ENCODE assay signal across 8 cellular contexts in the genomic region with DNA sequence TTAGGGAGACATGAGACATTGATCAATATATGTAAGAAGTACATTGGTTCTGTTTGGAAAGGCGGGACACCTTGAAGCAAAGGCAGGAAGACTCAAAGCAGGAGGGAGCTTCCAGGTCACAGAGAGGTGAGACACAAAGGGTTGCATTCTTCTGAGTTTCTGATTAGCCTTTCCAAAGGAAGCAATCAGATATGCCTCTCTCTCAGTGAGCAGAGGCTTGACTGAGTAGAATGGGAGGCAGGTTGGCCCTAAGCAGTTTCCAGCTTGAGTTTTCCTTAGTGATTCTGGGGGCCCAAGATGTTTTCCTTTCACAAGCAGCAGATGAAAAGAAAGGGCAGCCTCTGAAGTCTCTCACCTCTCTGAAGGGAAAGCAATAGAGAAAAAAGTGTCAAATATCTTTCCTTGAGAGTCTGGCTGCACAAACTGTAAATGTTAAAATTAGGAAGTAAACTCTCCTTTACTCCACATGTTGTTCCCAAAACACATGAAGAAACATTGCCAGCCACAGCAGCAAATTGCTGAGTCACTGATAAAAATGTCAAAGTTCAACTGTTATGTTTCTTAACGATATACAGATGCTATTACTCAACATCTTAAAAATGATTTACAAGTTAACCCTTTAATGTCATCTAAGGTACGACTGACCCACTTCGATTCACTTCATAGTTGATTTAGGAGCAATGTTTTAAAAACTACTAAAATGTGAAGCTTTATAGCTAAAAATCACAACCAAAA. TPM values are rescaled to one million over a fixed set of nuclear protein-coding genes. Genes with fewer than 3 reads are reported as not detected.
DNase-seq lines count a peak whose midpoint lies in the region; ATAC-seq and TF ChIP-seq lines count a peak whose summit lies in the region.

No MANE protein-coding gene starts in this region.

- no peak overlapping the region for H3K4me3 Mint-ChIP-seq in CD8-positive, alpha-beta memory T cell

- DNase-seq in CD8-positive, alpha-beta memory T cell, result no peak
- peak; percentile 89 for DNase-seq in NOMO-1 treated with DMSO at 0.1 percent for 48 hours (lab: John Stamatoyannopoulos, UW; ENCODE audit: unreplicated experiment)
- DNase-seq in epithelial cell of esophagus (ENCODE audit: low read depth), result peak; percentile 40
- no peak for DNase-seq in omental fat pad (ENCODE audit: low spot score)
- DNase-seq in esophagus muscularis mucosa (ENCODE audit: extremely low spot score), result no peak
- DNase-seq in esophagus squamous epithelium (lab: John Stamatoyannopoulos, UW), result no peak

- H3K4me3 ChIP-seq in CD8-positive, alpha-beta memory T cell (ENCODE audit: low read length), result no peak overlapping the region
- H3K4me3 ChIP-seq in epithelial cell of esophagus (ENCODE audit: low read length), result no peak overlapping the region
- no peak overlapping the region for H3K4me3 ChIP-seq in esophagus muscularis mucosa
- no peak overlapping the region for H3K4me3 ChIP-seq in esophagus squamous epithelium

- TF ChIP-seq CTCF in epithelial cell of esophagus (IDR thresholded peaks at IDR 0.05; ENCODE audit: insufficient read depth, low read depth, low read length, missing control alignments) (no peak), omental fat pad (IDR thresholded peaks at IDR 0.05) (no peak), esophagus muscularis mucosa (IDR thresholded peaks at IDR 0.05) (no peak), esophagus squamous epithelium (IDR thresholded peaks at IDR 0.05) (no peak)

- H3K27ac ChIP-seq in CD8-positive, alpha-beta memory T cell (ENCODE audit: low read depth, low read length), result peak overlapping the region; percentile 29
- H3K27ac ChIP-seq in esophagus muscularis mucosa (replicated peaks in 1 of 4), result peak overlapping the region in 2 of 4 donors; percentile 12 to 16
- H3K27ac ChIP-seq in esophagus squamous epithelium, result peak overlapping the region in 2 of 4 donors; percentile 14 to 32

- peaks cover 0 to 31% (median 3%) of the 10 kb centered on the region in 3 donors for H3K36me3 Mint-ChIP-seq in CD8-positive, alpha-beta memory T cell

- CTCF ChIA-PET in CD8-positive, alpha-beta memory T cell (lab: Charles Lee), result no interaction called here

- 57% methylated on average over 4 of the region's 4 CpGs for whole genome bisulfite sequencing in esophagus muscularis mucosa
- 49 to 62% methylated on average over 4 of the region's 4 CpGs for whole genome bisulfite sequencing in esophagus squamous epithelium, 2 donors

- TF ChIP-seq POLR2A in esophagus muscularis mucosa (IDR thresholded peaks at IDR 0.05; ENCODE audit: low read depth) (no peak), esophagus squamous epithelium (IDR thresholded peaks at IDR 0.05) (no peak)

- peak; percentile 49 for ATAC-seq in omental fat pad (ENCODE audit: low FRiP score)
- no peak for ATAC-seq in GM19035 (IDR thresholded peaks at IDR 0.05; ENCODE audit: unreplicated experiment)
- no peak for ATAC-seq in HG03432 (IDR thresholded peaks at IDR 0.05; ENCODE audit: unreplicated experiment)

- H3K36me3 ChIP-seq in CD8-positive, alpha-beta memory T cell (ENCODE audit: insufficient read depth, low read length), result no peaks in the 10 kb centered on the region
- H3K36me3 ChIP-seq in esophagus muscularis mucosa (peaks cover 7 to 32% (median 16%) of the 10 kb centered on the region in 4 donors), esophagus squamous epithelium (peaks cover 0 to 31% (median 0%) of the 10 kb centered on the region in 3 donors)

- no peak for TF ChIP-seq EP300 in esophagus muscularis mucosa (IDR thresholded peaks at IDR 0.05)

- H3K27ac Mint-ChIP-seq in CD8-positive, alpha-beta memory T cell, result peak overlapping the region in 3 of 8 donors; percentile 12 to 68 (median 18)

- intact Hi-C loops in esophagus muscularis mucosa (cut with DNase I), result no loop called here
- intact Hi-C loops in esophagus squamous epithelium (cut with DNase I), result no loop called here

- no peaks in the 10 kb centered on the region for H3K9me3 Mint-ChIP-seq in CD8-positive, alpha-beta memory T cell

- no peaks in the 10 kb centered on the region for H3K9me3 ChIP-seq in CD8-positive, alpha-beta memory T cell (ENCODE audit: low read length)
- H3K9me3 ChIP-seq in esophagus muscularis mucosa, result no peaks in the 10 kb centered on the region
- no peaks in the 10 kb centered on the region for H3K9me3 ChIP-seq in esophagus squamous epithelium

- peaks cover 0 to 3% (median 0%) of the 10 kb centered on the region in 3 donors for H3K4me1 Mint-ChIP-seq in CD8-positive, alpha-beta memory T cell

- no peaks in the 10 kb centered on the region for H3K27me3 Mint-ChIP-seq in CD8-positive, alpha-beta memory T cell

- H3K27me3 ChIP-seq in CD8-positive, alpha-beta memory T cell (ENCODE audit: insufficient read depth, low read length, poor library complexity, severe bottlenecking), result no peaks in the 10 kb centered on the region
- no peaks in the 10 kb centered on the region for H3K27me3 ChIP-seq in esophagus muscularis mucosa
- no peaks in the 10 kb centered on the region for H3K27me3 ChIP-seq in esophagus squamous epithelium

- POLR2A ChIA-PET in CD8-positive, alpha-beta memory T cell (lab: Charles Lee), result no interaction called here

- H3K4me1 ChIP-seq in CD8-positive, alpha-beta memory T cell (ENCODE audit: insufficient read depth, low read length), result no peaks in the 10 kb centered on the region
- peaks cover 7 to 25% (median 16%) of the 10 kb centered on the region in 4 donors for H3K4me1 ChIP-seq in esophagus muscularis mucosa
- peaks cover 0 to 28% (median 7%) of the 10 kb centered on the region in 3 donors for H3K4me1 ChIP-seq in esophagus squamous epithelium

RNA-seq across cellular contexts. Expression of a gene that starts 40.3 kb away (rescaled TPM):
- total RNA-seq in CD8-positive, alpha-beta memory T cell, result 10 to 100 TPM; 70.3 to 77.7 TPM
- 87.8 TPM for polyA plus RNA-seq in CD8-positive, alpha-beta memory T cell
- total RNA-seq in omental fat pad (100 to 1,000 TPM; 258 to 547 (median 341) TPM), esophagus muscularis mucosa (10 to 100 TPM; 77.7 to 99.4 (median 81.5) TPM), esophagus squamous epithelium (100 to 1,000 TPM in 1 of 4 donors, 10 to 100 TPM in 3; 75.2 to 115 (median 90.3) TPM)

Comparison
In these comparisons a context has a peak if more than half of its experiments do, and no peak if none do; other contexts are left out.
1. DNase-seq: peak in NOMO-1 treated with DMSO at 0.1 percent for 48 hours (single experiment) and epithelial cell of esophagus (single experiment); none in CD8-positive, alpha-beta memory T cell (0 of 5), omental fat pad (single experiment), esophagus muscularis mucosa (single experiment) and esophagus squamous epithelium (single experiment).